In the genomic region with DNA sequence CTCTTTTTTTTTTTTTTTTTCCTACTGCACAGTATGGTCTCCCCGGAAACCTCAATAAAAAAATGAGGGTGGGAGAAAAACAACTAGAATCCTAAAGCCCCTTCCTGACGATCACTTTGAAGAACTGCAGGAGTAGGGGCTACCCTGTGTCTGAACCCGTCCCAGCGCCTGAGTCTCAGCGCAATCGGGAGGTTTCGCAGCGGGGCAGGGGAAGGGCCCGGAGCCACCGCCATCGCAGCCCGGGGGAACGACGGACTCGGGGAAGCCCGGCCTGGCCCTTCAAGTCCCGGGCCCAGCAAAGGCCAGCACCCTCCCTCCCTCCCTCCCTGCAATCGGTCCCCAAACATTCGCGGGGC, we compare ENCODE assay signal across 8 cellular contexts. TPM values are rescaled to one million over a fixed set of nuclear protein-coding genes. Genes with fewer than 3 reads are reported as not detected.
DNase-seq lines count a peak whose midpoint lies in the region; TF ChIP-seq lines count a peak whose summit lies in the region.

No MANE protein-coding gene starts in this region.

- no peaks in the 10 kb centered on the region for H3K9me3 ChIP-seq in GM23248 (ENCODE audit: low read depth)
- no peaks in the 10 kb centered on the region for H3K9me3 ChIP-seq in colonic mucosa

- H3K9ac ChIP-seq in GM23248 (peak overlapping the region; percentile 91), colonic mucosa (ENCODE audit: low read depth in 2 of 2, low read length in 2 of 2) (peak overlapping the region; percentile 87 to 92)

- H3K27ac ChIP-seq in GM23248 = peak overlapping the region; percentile 62
- peak overlapping the region; percentile 91 for H3K27ac ChIP-seq in colonic mucosa
- H3K27ac ChIP-seq in urinary bladder (ENCODE audit: low read depth) = peak overlapping the region; percentile 61

- in situ Hi-C loops in GM23248 (cut with MboI) = no loop called here

- H3F3A ChIP-seq in GM23248 (ENCODE audit: insufficient read depth) = no peaks in the 10 kb centered on the region

- H3K4me1 ChIP-seq in GM23248 (ENCODE audit: insufficient read depth) (peaks cover 17% of the 10 kb centered on the region), colonic mucosa (peaks cover 9% of the 10 kb centered on the region), urinary bladder (ENCODE audit: insufficient read depth) (no peaks in the 10 kb centered on the region)

- H3K4me3 ChIP-seq in GM23248 = peak overlapping the region; percentile 84
- peak overlapping the region; percentile 88 for H3K4me3 ChIP-seq in NB4 (ENCODE audit: low read depth, low read length)
- H3K4me3 ChIP-seq in colonic mucosa = peak overlapping the region; percentile 82
- peak overlapping the region; percentile 70 for H3K4me3 ChIP-seq in urinary bladder (ENCODE audit: low read depth, low read length)

- no peak for TF ChIP-seq POLR2A in NB4 (IDR thresholded peaks at IDR 0.05; ENCODE audit: extremely low read depth, insufficient read length)

- H2AFZ ChIP-seq in GM23248 = peak overlapping the region; percentile 88

- WGBS in GM23248 (ENCODE audit: low coverage in 1 of 2, low lambda C conversion rate in 2 of 2, missing lambda C conversion rate in 2 of 2), 2 experiments = 0 to 2% methylated on average over 8 to 20 of the region's 20 CpGs
- WGBS in urinary bladder = under 1% methylated on average over 20 of the region's 20 CpGs

- no peaks in the 10 kb centered on the region for H4K20me1 ChIP-seq in GM23248 (ENCODE audit: insufficient read depth)

- H3K4me2 ChIP-seq in GM23248 (ENCODE audit: unreplicated experiment) = peak overlapping the region; percentile 98

- no peak for TF ChIP-seq CTCF in NB4 (IDR thresholded peaks at IDR 0.05; ENCODE audit: low read depth, low read length)
- no peak for TF ChIP-seq CTCF in colonic mucosa (IDR thresholded peaks at IDR 0.05)

- H3K36me3 ChIP-seq in GM23248 (ENCODE audit: low read depth) (peaks cover 17% of the 10 kb centered on the region), colonic mucosa (no peaks in the 10 kb centered on the region), urinary bladder (ENCODE audit: insufficient read depth) (peaks cover 3% of the 10 kb centered on the region)

- DNase-seq in NCI-H345 (lab: John Stamatoyannopoulos, UW) (peak; percentile 40), NCI-H345 treated with DMSO at 0.1 percent for 48 hours (lab: John Stamatoyannopoulos, UW; ENCODE audit: unreplicated experiment) (no peak), GM23248 (peak; percentile 52), NB4 (ENCODE audit: low read depth) (no peak), colonic mucosa (no peak), lung microvascular endothelial cell (ENCODE audit: low read depth in 2 of 2) (peak; percentile 13 to 28)
- no peak for DNase-seq in stimulated activated CD4-positive, alpha-beta T cell treated with anti-CD3 and anti-CD28 coated beads, Interleukin-2, amount 100 ng/mL, for 24 hours

- peaks cover 54% of the 10 kb centered on the region for H3K79me2 ChIP-seq in GM23248 (ENCODE audit: insufficient read depth)

- no peaks in the 10 kb centered on the region for H3K9me2 ChIP-seq in GM23248 (ENCODE audit: insufficient read depth)

- H3K27me3 ChIP-seq in GM23248 (replicated peaks; ENCODE audit: insufficient read depth) (no peaks in the 10 kb centered on the region), colonic mucosa (no peaks in the 10 kb centered on the region)

- intact Hi-C loops in colonic mucosa (cut with DNase I) = no loop called here

RNA-seq across cellular contexts. Expression of gene NARS1, which starts 0.4 kb away (rescaled TPM):
- total RNA-seq in GM23248 (2014; rRNA removed; shearing (Covaris generic)) = 219 and 260 TPM in 2 replicates
- 197 and 201 TPM in 2 replicates for polyA plus RNA-seq in GM23248 (2016; fragmentation: Nextera tagmentation; extraction: Ambion mirVana)
- 100 to 1,000 TPM; 139 to 164 TPM for total RNA-seq in colonic mucosa
- total RNA-seq in lung microvascular endothelial cell = 76.5 and 99.6 TPM in 2 replicates
- 100 TPM for total RNA-seq in urinary bladder
- polyA plus RNA-seq in urinary bladder = 81.2 TPM

RNA-seq across cellular contexts. Expression of gene FECH, which starts 34.7 kb away (rescaled TPM):
- 25.4 and 56.8 TPM in 2 replicates for total RNA-seq in GM23248 (2014; rRNA removed; shearing (Covaris generic))
- polyA plus RNA-seq in GM23248 (2016; fragmentation: Nextera tagmentation; extraction: Ambion mirVana) = 32.5 and 33.4 TPM in 2 replicates
- 10 to 100 TPM; 16.5 to 19.4 TPM for total RNA-seq in colonic mucosa
- 36.3 and 36.8 TPM in 2 replicates for total RNA-seq in lung microvascular endothelial cell
- 28.7 TPM for total RNA-seq in urinary bladder
- 24.6 TPM for polyA plus RNA-seq in urinary bladder

Comparison
In these comparisons a context has a peak if more than half of its experiments do, and no peak if none do; other contexts are left out.
1. DNase-seq: peak in NCI-H345 (single experiment), GM23248 (single experiment) and lung microvascular endothelial cell (2 of 2); none in NCI-H345 treated with DMSO at 0.1 percent for 48 hours (single experiment), NB4 (single experiment), colonic mucosa (single experiment) and stimulated activated CD4-positive, alpha-beta T cell treated with anti-CD3 and anti-CD28 coated beads, Interleukin-2, amount 100 ng/mL, for 24 hours (0 of 2).
2. Peak in every context shown above with its lines, with median percentiles within 50 percentile points of each other: H3K27ac ChIP-seq and H3K4me3 ChIP-seq.